In genomic region chr15:81223346-81223971, GRCh38 we compare ENCODE assay signal across 23 cellular contexts. TPM values are rescaled to one million over a fixed set of nuclear protein-coding genes. Genes with fewer than 3 reads are reported as not detected.
"Had no signal": no experiment of that assay in that cellular context is flagged by ENCODE, and none has a peak within 500 bp of the region (broad histone marks: within the 10 kb centered on the region; RNA-seq: fewer than 3 reads in every experiment).

No MANE protein-coding gene starts in this region.

- H3K4me1 ChIP-seq: colonic mucosa, foreskin keratinocyte, parathyroid adenoma, sigmoid colon, stomach, transverse colon had no signal

- DNase-seq: colonic mucosa; effector CD8-positive, alpha-beta T cell; endodermal cell; foreskin keratinocyte; mesenchymal stem cell; mucosa of descending colon; naive B cell; sigmoid colon; stimulated activated CD4-positive, alpha-beta T cell treated with anti-CD3 and anti-CD28 coated beads, Interleukin-2, amount 100 ng/mL, for 24 hours; stimulated activated CD4-positive, alpha-beta T cell treated with anti-CD3 and anti-CD28 coated beads, Interleukin-4, amount 100 ng/mL, for 24 hours; stimulated activated naive CD4-positive, alpha-beta T cell treated with Interleukin-2 at 50 U/mL for 16 hours; stomach; transverse colon; upper lobe of right lung had no signal

- H3K9ac ChIP-seq: parathyroid adenoma had no signal

- H3K79me2 ChIP-seq: parathyroid adenoma had no signal

- H3K27ac ChIP-seq: colonic mucosa, epithelial cell of prostate, foreskin keratinocyte, neutrophil, parathyroid adenoma, stomach, transverse colon had no signal

- H2AFZ ChIP-seq: parathyroid adenoma had no signal

- H3K9me3 ChIP-seq: colonic mucosa, gastroesophageal sphincter, mucosa of descending colon, neutrophil, sigmoid colon, stomach, thoracic aorta, transverse colon, upper lobe of right lung had no signal

- H3K4me3 ChIP-seq: colonic mucosa, gastroesophageal sphincter, mucosa of descending colon, sigmoid colon, stomach, thoracic aorta, transverse colon, upper lobe of right lung had no signal

- H3K27me3 ChIP-seq: colonic mucosa, foreskin keratinocyte, gastroesophageal sphincter, neutrophil, sigmoid colon, stomach, transverse colon, upper lobe of right lung had no signal

- H3K36me3 ChIP-seq: colonic mucosa, gastroesophageal sphincter, neutrophil, sigmoid colon, stomach, thoracic aorta, transverse colon, upper lobe of right lung had no signal

- ATAC-seq: esophagus mucosa; foreskin keratinocyte; mucosa of descending colon; natural killer cell treated with Interleukin-12 subunit alpha and Interleukin-12 subunit beta and Interleukin-15 and Interleukin-18, amount 100 ng/mL, for 72 hours; stimulated activated effector memory CD8-positive, alpha-beta T cell treated with anti-CD3 and anti-CD28 coated beads, Interleukin-12 subunit alpha, Interleukin-12 subunit beta, amount 100 ng/mL, for 72 hours; upper lobe of right lung had no signal

RNA-seq across cellular contexts. Expression of gene IL16, which starts 26.8 kb away (rescaled TPM):
- polyA plus RNA-seq: foreskin keratinocyte, keratinocyte had no signal
